In genomic region chr6:90358036-90358770, GRCh38 we compare ENCODE assay signal across 7 cellular contexts.
A peak's percentile ranks its signal among the peaks of the same experiment; 100 is the strongest.
DNase-seq lines count a peak whose midpoint lies in the region; ATAC-seq and TF ChIP-seq lines count a peak whose summit lies in the region.
"Not testable (repeated sequence)": the region's sequence is repeated elsewhere in the genome, so short reads cannot be mapped to it uniquely, and the experiment has no call there.

No MANE protein-coding gene starts in this region.

- not testable (repeated sequence) for H3K9me3 Mint-ChIP-seq in activated CD4-positive, alpha-beta T cell treated with anti-CD3 and anti-CD28 coated beads, Interleukin-2, amount 10 ng/mL, durations not matched to agents 24 days and 14 days; MCF 10A (ENCODE audit: unreplicated experiment)

- DNase-seq in HPDE6-E6E7 (ENCODE audit: extremely low spot score) (peak; percentile 58), OCI-M1 (lab: John Stamatoyannopoulos, UW) (peak; percentile 25), MCF 10A (ENCODE audit: unreplicated experiment) (peak; percentile 58), choroid plexus epithelial cell (ENCODE audit: low read depth) (peak; percentile 50), fibroblast of the aortic adventitia (ENCODE audit: low read depth) (peak; percentile 11)
- DNase-seq in activated CD4-positive, alpha-beta T cell treated with anti-CD3 and anti-CD28 coated beads, Interleukin-2, amount 10 ng/mL, durations not matched to agents 24 days and 14 days, result peak; percentile 17
- DNase-seq in left lobe of liver (ENCODE audit: low spot score), result not testable (repeated sequence)

- ATAC-seq in left lobe of liver, result peak; percentile 47

- not testable (repeated sequence) for H3K27ac Mint-ChIP-seq in activated CD4-positive, alpha-beta T cell treated with anti-CD3 and anti-CD28 coated beads, Interleukin-2, amount 10 ng/mL, durations not matched to agents 24 days and 14 days; MCF 10A (ENCODE audit: low read depth, unreplicated experiment)

- H3K4me1 Mint-ChIP-seq in activated CD4-positive, alpha-beta T cell treated with anti-CD3 and anti-CD28 coated beads, Interleukin-2, amount 10 ng/mL, durations not matched to agents 24 days and 14 days; MCF 10A (ENCODE audit: insufficient read depth, unreplicated experiment): not testable (repeated sequence)

- not testable (repeated sequence) for H3K4me3 Mint-ChIP-seq in activated CD4-positive, alpha-beta T cell treated with anti-CD3 and anti-CD28 coated beads, Interleukin-2, amount 10 ng/mL, durations not matched to agents 24 days and 14 days; MCF 10A (ENCODE audit: unreplicated experiment)

- not testable (repeated sequence) for TF ChIP-seq CTCF in MCF 10A (IDR thresholded peaks at IDR 0.05; ENCODE audit: unreplicated experiment); choroid plexus epithelial cell (conservative IDR thresholded peaks at IDR 0.05; ENCODE audit: low read depth, low read length); fibroblast of the aortic adventitia (IDR thresholded peaks at IDR 0.05; ENCODE audit: insufficient read depth, low read length)

- not testable (repeated sequence) for BruUV-seq in MCF 10A (replicated peaks; lab: Mats Ljungman, UMichigan)

- H3K4me3 ChIP-seq in choroid plexus epithelial cell (ENCODE audit: low read depth, low read length); fibroblast of the aortic adventitia (ENCODE audit: low read depth, low read length): not testable (repeated sequence)

- POLR2A ChIA-PET in MCF 10A (lab: Yijun Ruan, JAX), result interaction anchor here (0.9 kb wide), 1 partner anchor 10 kb away, joined by 4 read pairs; no protein-coding TSS in a partner anchor

- not testable (repeated sequence) for H3K27me3 Mint-ChIP-seq in activated CD4-positive, alpha-beta T cell treated with anti-CD3 and anti-CD28 coated beads, Interleukin-2, amount 10 ng/mL, durations not matched to agents 24 days and 14 days; MCF 10A (ENCODE audit: insufficient read depth, unreplicated experiment)

- intact Hi-C loops in activated CD4-positive, alpha-beta T cell treated with anti-CD3 and anti-CD28 coated beads, Interleukin-2, amount 10 ng/mL, durations not matched to agents 24 days and 14 days (cut with micrococcal nuclease); MCF 10A (cut with micrococcal nuclease): not testable (repeated sequence)

- CTCF ChIA-PET in MCF 10A (lab: Yijun Ruan, JAX), result not testable (repeated sequence)

- not testable (repeated sequence) for H3K36me3 Mint-ChIP-seq in activated CD4-positive, alpha-beta T cell treated with anti-CD3 and anti-CD28 coated beads, Interleukin-2, amount 10 ng/mL, durations not matched to agents 24 days and 14 days (ENCODE audit: low read depth); MCF 10A (ENCODE audit: insufficient read depth, unreplicated experiment)
